Comparison of ENCODE assay signal across 11 cellular contexts in genomic region chr12:122090759-122091535, GRCh38. TPM values are rescaled to one million over a fixed set of nuclear protein-coding genes. Genes with fewer than 3 reads are reported as not detected.
DNase-seq lines count a peak whose midpoint lies in the region; ATAC-seq and TF ChIP-seq lines count a peak whose summit lies in the region.
"Had no signal": no experiment of that assay in that cellular context is flagged by ENCODE, and none has a peak within 500 bp of the region (broad histone marks: within the 10 kb centered on the region; RNA-seq: fewer than 3 reads in every experiment).

No MANE protein-coding gene starts in this region.

- ATAC-seq in psoas muscle (peak; percentile 38 to 67 (median 53)), HG03442 (IDR thresholded peaks at IDR 0.05; ENCODE audit: unreplicated experiment) (no peak)
- ATAC-seq: T-cell had no signal

- H3K27me3 Mint-ChIP-seq in activated CD4-positive, alpha-beta T cell treated with anti-CD3 and anti-CD28 coated beads, Interleukin-2, amount 10 ng/mL, durations not matched to agents 24 days and 14 days = no peaks in the 10 kb centered on the region
- H3K27me3 Mint-ChIP-seq: brain, T-cell had no signal

- no peak overlapping the region for H3K4me3 Mint-ChIP-seq in activated CD4-positive, alpha-beta T cell treated with anti-CD3 and anti-CD28 coated beads, Interleukin-2, amount 10 ng/mL, durations not matched to agents 24 days and 14 days
- H3K4me3 Mint-ChIP-seq: brain had no signal

- H3K4me3 ChIP-seq in BLaER1 (no peak overlapping the region), fibroblast of villous mesenchyme (ENCODE audit: low read depth, low read length) (no peak overlapping the region), psoas muscle (peak overlapping the region; percentile 13), WERI-Rb-1 (ENCODE audit: low read depth, low read length) (no peak overlapping the region)

- CTCF ChIA-PET in RWPE1 (lab: Yijun Ruan, JAX) = interaction anchor here (0.6 kb wide), 2 partner anchors 28 to 731 kb away, joined by 3 read pairs; no protein-coding TSS in a partner anchor

- no peaks in the 10 kb centered on the region for H3K9me3 Mint-ChIP-seq in activated CD4-positive, alpha-beta T cell treated with anti-CD3 and anti-CD28 coated beads, Interleukin-2, amount 10 ng/mL, durations not matched to agents 24 days and 14 days
- H3K9me3 Mint-ChIP-seq: brain, T-cell had no signal

- peaks cover 60% of the 10 kb centered on the region for H3K36me3 ChIP-seq in BLaER1
- H3K36me3 ChIP-seq in psoas muscle (ENCODE audit: insufficient read depth in 1 of 2, low read depth in 1 of 2) = peaks cover 0 to 21% of the 10 kb centered on the region in 2 donors
- H3K36me3 ChIP-seq in WERI-Rb-1 = no peaks in the 10 kb centered on the region; the same call in 1 of the 2 replicates

- DNase-seq in RWPE1 (ENCODE audit: low spot score) (no peak), fibroblast of villous mesenchyme (ENCODE audit: low read depth) (peak; percentile 100), psoas muscle (peak in 1 of 2 donors; percentile 35), WERI-Rb-1 (no peak)
- no peak for DNase-seq in activated CD4-positive, CD25-positive, alpha-beta regulatory T cell (lab: John Stamatoyannopoulos, UW)
- no peak for DNase-seq in activated CD4-positive, alpha-beta T cell treated with anti-CD3 and anti-CD28 coated beads, Interleukin-2, amount 10 ng/mL, durations not matched to agents 24 days and 14 days
- DNase-seq: GF-D8, T-cell had no signal

- H3K27ac ChIP-seq in BLaER1 (0 out of 2 replicates have a peak overlapping the region, but pooled peaks have one; percentile 3), RWPE1 (peak overlapping the region; percentile 42; the same call in 1 of the 2 replicates), psoas muscle (peak overlapping the region; percentile 92), WERI-Rb-1 (no peak overlapping the region)

- POLR2A ChIA-PET in RWPE1 (lab: Yijun Ruan, JAX; ENCODE audit: low non-redundant PET) = no interaction called here

- no peaks in the 10 kb centered on the region for H3K27me3 ChIP-seq in BLaER1
- no peaks in the 10 kb centered on the region for H3K27me3 ChIP-seq in psoas muscle (ENCODE audit: insufficient read depth in 3 of 3, low read length in 2 of 3)
- peaks cover 7% of the 10 kb centered on the region for H3K27me3 ChIP-seq in WERI-Rb-1 (ENCODE audit: insufficient read depth, low read depth, severe bottlenecking)

- TF ChIP-seq CTCF in RWPE1 (conservative IDR thresholded peaks at IDR 0.05; ENCODE audit: low read depth) (no peak), fibroblast of villous mesenchyme (IDR thresholded peaks at IDR 0.05; ENCODE audit: insufficient read depth, low read depth, low read length) (no peak), psoas muscle (IDR thresholded peaks at IDR 0.05) (no peak), WERI-Rb-1 (IDR thresholded peaks at IDR 0.05; ENCODE audit: low read depth, low read length) (no peak)

- H3K4me2 ChIP-seq in BLaER1 = peak overlapping the region; percentile 97; the same call in 1 of the 2 replicates

- no peak overlapping the region for H3K27ac Mint-ChIP-seq in activated CD4-positive, alpha-beta T cell treated with anti-CD3 and anti-CD28 coated beads, Interleukin-2, amount 10 ng/mL, durations not matched to agents 24 days and 14 days
- H3K27ac Mint-ChIP-seq: T-cell had no signal

- peaks cover 30% of the 10 kb centered on the region for H3K4me1 Mint-ChIP-seq in activated CD4-positive, alpha-beta T cell treated with anti-CD3 and anti-CD28 coated beads, Interleukin-2, amount 10 ng/mL, durations not matched to agents 24 days and 14 days

- H3K4me1 ChIP-seq in BLaER1 = peaks cover 99% of the 10 kb centered on the region
- H3K4me1 ChIP-seq in psoas muscle = peaks cover 72% of the 10 kb centered on the region

- intact Hi-C loops in psoas muscle (cut with DNase I) = no loop called here
- intact Hi-C loops in activated CD4-positive, alpha-beta T cell treated with anti-CD3 and anti-CD28 coated beads, Interleukin-2, amount 10 ng/mL, durations not matched to agents 24 days and 14 days (cut with micrococcal nuclease) = no loop called here

- peaks cover 27% of the 10 kb centered on the region for H3K36me3 Mint-ChIP-seq in activated CD4-positive, alpha-beta T cell treated with anti-CD3 and anti-CD28 coated beads, Interleukin-2, amount 10 ng/mL, durations not matched to agents 24 days and 14 days (ENCODE audit: low read depth)

- no peaks in the 10 kb centered on the region for H3K9me3 ChIP-seq in BLaER1
- no peaks in the 10 kb centered on the region for H3K9me3 ChIP-seq in psoas muscle
- H3K9me3 ChIP-seq in WERI-Rb-1 (ENCODE audit: severe bottlenecking) = peaks cover 2% of the 10 kb centered on the region

- H3K9ac ChIP-seq in BLaER1 = no peak overlapping the region

- WGBS in psoas muscle, 3 donors = 19 to 41% (median 24%) methylated on average over 7 of the region's 7 CpGs

- H4K20me1 ChIP-seq in BLaER1 = peaks cover 100% of the 10 kb centered on the region

RNA-seq across cellular contexts. Expression of gene MLXIP, which starts 12.4 kb away (rescaled TPM):
- total RNA-seq in fibroblast of villous mesenchyme (16.4 and 18.4 TPM in 2 replicates), psoas muscle (100 to 1,000 TPM; 114 to 184 (median 137) TPM)
- polyA plus RNA-seq in psoas muscle = 100 to 1,000 TPM in 1 of 3 donors, 10 to 100 TPM in 2; 50.9 to 114 (median 55.0) TPM
- total RNA-seq in activated CD4-positive, alpha-beta T cell treated with anti-CD3 and anti-CD28 coated beads, Interleukin-2, amount 10 ng/mL, durations not matched to agents 24 days and 14 days = 47.6 and 48.0 TPM in 2 replicates
